In the genomic region with DNA sequence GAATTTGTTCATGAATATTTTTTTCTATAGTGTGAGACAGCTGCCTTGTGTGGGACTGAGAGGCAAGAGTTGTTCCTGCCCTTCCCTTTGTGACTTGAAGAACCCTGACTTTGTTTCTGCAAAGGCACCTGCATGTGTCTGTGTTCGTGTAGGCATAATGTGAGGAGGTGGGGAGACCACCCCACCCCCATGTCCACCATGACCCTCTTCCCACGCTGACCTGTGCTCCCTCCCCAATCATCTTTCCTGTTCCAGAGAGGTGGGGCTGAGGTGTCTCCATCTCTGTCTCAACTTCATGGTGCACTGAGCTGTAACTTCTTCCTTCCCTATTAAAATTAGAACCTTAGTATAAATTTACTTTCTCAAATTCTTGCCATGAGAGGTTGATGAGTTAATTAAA, we compare ENCODE assay signal across 16 cellular contexts. TPM values are rescaled to one million over a fixed set of nuclear protein-coding genes. Genes with fewer than 3 reads are reported as not detected.
DNase-seq lines count a peak whose midpoint lies in the region; ATAC-seq, FAIRE-seq and TF ChIP-seq lines count a peak whose summit lies in the region.
"Had no signal": no experiment of that assay in that cellular context is flagged by ENCODE, and none has a peak within 500 bp of the region (broad histone marks: within the 10 kb centered on the region; RNA-seq: fewer than 3 reads in every experiment).

No MANE protein-coding gene starts in this region.

- peaks cover 19% of the 10 kb centered on the region; the same call in 1 of the 2 replicates for H3K79me2 ChIP-seq in OCI-LY7 (ENCODE audit: insufficient read depth, low read depth, low read length)

- BruUV-seq in OCI-LY7 (replicated peaks; lab: Mats Ljungman, UMichigan), result no TSS peak

- no peaks in the 10 kb centered on the region for H3K27me3 Mint-ChIP-seq in activated T-cell treated with anti-CD3 and anti-CD28 coated beads, Interleukin-2, amount 50 U/mL, for 24 hours
- no peaks in the 10 kb centered on the region for H3K27me3 Mint-ChIP-seq in dendritic cell treated with granulocyte-macrophage colony-stimulating factor and Interleukin-4, amounts not matched to agents 40 ng/mL and 50 ng/mL, for 4 days
- H3K27me3 Mint-ChIP-seq in stimulated activated naive B cell treated with anti-CD40 and anti-IgM and Interleukin-4, amounts not matched to agents 10 μg/mL and 1 μg/mL and 100 μg/mL, for 72 hours, result no peaks in the 10 kb centered on the region

- peak overlapping the region; percentile 96 for H3K4me3 Mint-ChIP-seq in activated T-cell treated with anti-CD3 and anti-CD28 coated beads, Interleukin-2, amount 50 U/mL, for 24 hours
- H3K4me3 Mint-ChIP-seq in dendritic cell treated with granulocyte-macrophage colony-stimulating factor and Interleukin-4, amounts not matched to agents 40 ng/mL and 50 ng/mL, for 4 days, result peak overlapping the region; percentile 40
- H3K4me3 Mint-ChIP-seq in stimulated activated naive B cell treated with anti-CD40 and anti-IgM and Interleukin-4, amounts not matched to agents 10 μg/mL and 1 μg/mL and 100 μg/mL, for 72 hours, result peak overlapping the region; percentile 95 to 99
- H3K4me3 Mint-ChIP-seq: mesothelial cell of epicardium had no signal

- ATAC-seq in stimulated activated naive B cell treated with anti-CD40 and anti-IgM and Interleukin-4, amounts not matched to agents 10 μg/mL and 1 μg/mL and 100 μg/mL, for 72 hours (replicated peaks), result no peak
- ATAC-seq in HG02678 (IDR thresholded peaks at IDR 0.05; ENCODE audit: unreplicated experiment), result no peak
- ATAC-seq: pancreas had no signal

- H3K4me2 ChIP-seq in OCI-LY7 (ENCODE audit: low read length), result peak overlapping the region; percentile 95; the same call in 1 of the 2 replicates

- peaks cover 41% of the 10 kb centered on the region for H3K4me1 Mint-ChIP-seq in activated T-cell treated with anti-CD3 and anti-CD28 coated beads, Interleukin-2, amount 50 U/mL, for 24 hours (ENCODE audit: low read depth)
- H3K4me1 Mint-ChIP-seq in dendritic cell treated with granulocyte-macrophage colony-stimulating factor and Interleukin-4, amounts not matched to agents 40 ng/mL and 50 ng/mL, for 4 days (ENCODE audit: low read depth), result peaks cover 51% of the 10 kb centered on the region
- peaks cover 40 to 64% of the 10 kb centered on the region in 2 donors for H3K4me1 Mint-ChIP-seq in stimulated activated naive B cell treated with anti-CD40 and anti-IgM and Interleukin-4, amounts not matched to agents 10 μg/mL and 1 μg/mL and 100 μg/mL, for 72 hours

- H3K36me3 Mint-ChIP-seq in activated T-cell treated with anti-CD3 and anti-CD28 coated beads, Interleukin-2, amount 50 U/mL, for 24 hours (ENCODE audit: low read depth), result peaks cover 69% of the 10 kb centered on the region
- peaks cover 83% of the 10 kb centered on the region for H3K36me3 Mint-ChIP-seq in dendritic cell treated with granulocyte-macrophage colony-stimulating factor and Interleukin-4, amounts not matched to agents 40 ng/mL and 50 ng/mL, for 4 days (ENCODE audit: low read depth)
- H3K36me3 Mint-ChIP-seq in stimulated activated naive B cell treated with anti-CD40 and anti-IgM and Interleukin-4, amounts not matched to agents 10 μg/mL and 1 μg/mL and 100 μg/mL, for 72 hours, result peaks cover 55 to 70% of the 10 kb centered on the region in 2 donors

- H4K20me1 ChIP-seq in OCI-LY7 (ENCODE audit: insufficient read depth, low read length), result 0 out of 2 replicates have a peak, but pooled peaks cover 6% of the 10 kb centered on the region

- no peak for TF ChIP-seq CTCF in OCI-LY7 (conservative IDR thresholded peaks at IDR 0.05; ENCODE audit: low read length)

- intact Hi-C loops in OCI-LY7 (cut with micrococcal nuclease; ENCODE audit: unreplicated experiment), result no loop called here
- intact Hi-C loops in dendritic cell treated with granulocyte-macrophage colony-stimulating factor and Interleukin-4, amounts not matched to agents 40 ng/mL and 50 ng/mL, for 4 days (cut with micrococcal nuclease), result loop anchor here (10.0 kb wide), 1 partner anchor 119 kb away; a partner anchor contains a TSS

- no peaks in the 10 kb centered on the region for H3K9me2 ChIP-seq in OCI-LY7 (ENCODE audit: insufficient read depth, low read length)

- H3K27ac ChIP-seq in OCI-LY7 (ENCODE audit: low read depth, low read length, poor library complexity, severe bottlenecking), result no peak overlapping the region
- H3K27ac ChIP-seq: pancreas, SJSA1 had no signal

- FAIRE-seq in GM19239 (lab: Jason Lieb, UNC), result no peak
- FAIRE-seq: pancreas, small intestine, TTC549 had no signal

- CTCF ChIA-PET in OCI-LY7 (lab: Charles Lee; ENCODE audit: unreplicated experiment), result no interaction called here

- no peak overlapping the region for H2AFZ ChIP-seq in OCI-LY7 (ENCODE audit: low read length)

- peak overlapping the region; percentile 99 for H3K27ac Mint-ChIP-seq in activated T-cell treated with anti-CD3 and anti-CD28 coated beads, Interleukin-2, amount 50 U/mL, for 24 hours
- H3K27ac Mint-ChIP-seq in dendritic cell treated with granulocyte-macrophage colony-stimulating factor and Interleukin-4, amounts not matched to agents 40 ng/mL and 50 ng/mL, for 4 days, result no peak overlapping the region
- peak overlapping the region; percentile 94 for H3K27ac Mint-ChIP-seq in stimulated activated naive B cell treated with anti-CD40 and anti-IgM and Interleukin-4, amounts not matched to agents 10 μg/mL and 1 μg/mL and 100 μg/mL, for 72 hours
- H3K27ac Mint-ChIP-seq: mesothelial cell of epicardium had no signal

- H3K4me1 ChIP-seq in OCI-LY7 (ENCODE audit: insufficient read depth, low read length, poor library complexity, severe bottlenecking), result peaks cover 32% of the 10 kb centered on the region
- H3K4me1 ChIP-seq: pancreas had no signal

- no peaks in the 10 kb centered on the region for H3K9me3 Mint-ChIP-seq in activated T-cell treated with anti-CD3 and anti-CD28 coated beads, Interleukin-2, amount 50 U/mL, for 24 hours
- no peaks in the 10 kb centered on the region for H3K9me3 Mint-ChIP-seq in dendritic cell treated with granulocyte-macrophage colony-stimulating factor and Interleukin-4, amounts not matched to agents 40 ng/mL and 50 ng/mL, for 4 days
- no peaks in the 10 kb centered on the region for H3K9me3 Mint-ChIP-seq in stimulated activated naive B cell treated with anti-CD40 and anti-IgM and Interleukin-4, amounts not matched to agents 10 μg/mL and 1 μg/mL and 100 μg/mL, for 72 hours
- H3K9me3 Mint-ChIP-seq: mesothelial cell of epicardium had no signal

- POLR2A ChIA-PET in OCI-LY7 (lab: Charles Lee), result no interaction called here

- H3K9me3 ChIP-seq in OCI-LY7 (ENCODE audit: low read length), result no peaks in the 10 kb centered on the region
- H3K9me3 ChIP-seq: pancreas, SJSA1 had no signal

- DNase-seq in activated T-cell treated with anti-CD3 and anti-CD28 coated beads, Interleukin-2, amount 50 U/mL, for 24 hours, result no peak
- DNase-seq in activated T-cell treated with anti-CD3 and anti-CD28 coated beads, Interleukin-2, amount 50 U/mL, for 1 hour, result no peak
- DNase-seq in OCI-LY7 (ENCODE audit: low spot score), result no peak
- DNase-seq in stimulated activated naive B cell treated with anti-CD40 and anti-IgM and Interleukin-4, amounts not matched to agents 10 μg/mL and 1 μg/mL and 100 μg/mL, for 72 hours, result no peak
- no peak for DNase-seq in NCI-H2029 treated with DMSO at 0.1 percent for 48 hours (lab: John Stamatoyannopoulos, UW)
- no peak for DNase-seq in GM19239 (ENCODE audit: insufficient read length, low spot score)
- DNase-seq: glutamatergic neuron, NCI-H146, NCI-H446, pancreas, small intestine had no signal

- peaks cover 63% of the 10 kb centered on the region for H3K36me3 ChIP-seq in OCI-LY7 (ENCODE audit: insufficient read depth, low read length)
- H3K36me3 ChIP-seq: pancreas had no signal

- no peak overlapping the region for H3K4me3 ChIP-seq in OCI-LY7 (ENCODE audit: low read depth, low read length, poor library complexity, severe bottlenecking)
- H3K4me3 ChIP-seq: pancreas, SJSA1 had no signal

RNA-seq across cellular contexts. Expression of a gene that starts 3.1 kb away (rescaled TPM):
- total RNA-seq in OCI-LY7 (2014; rRNA removed; shearing (Covaris generic)), result 672 and 804 TPM in 2 replicates
- total RNA-seq in OCI-LY7 (2022), result 393 and 415 TPM in 2 replicates

Comparison
In these comparisons a context has a peak if more than half of its experiments do, and no peak if none do; other contexts are left out.
1. H3K4me3 Mint-ChIP-seq: peak in every context shown above with its lines; median percentile 97 in stimulated activated naive B cell treated with anti-CD40 and anti-IgM and Interleukin-4, amounts not matched to agents 10 μg/mL and 1 μg/mL and 100 μg/mL, for 72 hours; 96 in activated T-cell treated with anti-CD3 and anti-CD28 coated beads, Interleukin-2, amount 50 U/mL, for 24 hours; 40 in dendritic cell treated with granulocyte-macrophage colony-stimulating factor and Interleukin-4, amounts not matched to agents 40 ng/mL and 50 ng/mL, for 4 days.